18 cellular contexts compared by ENCODE assay signal in the genomic region with DNA sequence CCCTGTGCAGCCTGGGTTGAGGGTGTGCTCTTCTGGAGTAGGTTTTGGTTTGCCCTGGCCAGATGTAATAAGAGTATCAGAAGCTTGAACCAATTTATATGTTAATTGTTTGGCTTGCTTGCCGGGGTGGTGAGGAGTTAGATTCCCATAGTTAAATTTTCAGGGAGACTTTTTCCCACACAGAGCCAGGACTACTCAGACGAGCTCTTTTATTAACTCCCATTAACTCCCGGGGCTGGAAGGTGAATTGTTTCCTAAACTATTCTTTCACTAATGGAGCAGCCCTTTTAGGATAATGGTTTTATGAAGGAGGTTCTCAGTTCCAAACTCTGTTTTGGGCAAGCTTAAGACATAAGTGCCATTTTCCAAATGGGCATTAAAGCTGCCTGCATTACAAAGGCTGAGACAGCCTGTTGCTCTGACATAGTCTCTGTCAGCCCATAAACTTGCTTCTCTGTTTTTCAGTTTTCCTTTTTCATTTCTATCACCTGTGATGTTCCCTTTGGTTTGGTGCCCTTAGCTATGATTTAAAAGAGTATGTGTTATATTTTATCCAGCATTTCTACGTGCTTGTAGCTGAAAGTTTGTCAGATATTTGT.
"Had no signal": no experiment of that assay in that cellular context is flagged by ENCODE, and none has a peak within 500 bp of the region (broad histone marks: within the 10 kb centered on the region; RNA-seq: fewer than 3 reads in every experiment).

No MANE protein-coding gene starts in this region.

- FAIRE-seq: urothelium cell line had no signal

- DNase-seq: activated CD4-positive, alpha-beta T cell treated with anti-CD3 and anti-CD28 coated beads, Interleukin-2, amount 10 ng/mL, durations not matched to agents 7 days and 5 days; activated CD4-positive, CD25-positive, alpha-beta regulatory T cell; activated CD8-positive, alpha-beta T cell treated with anti-CD3 and anti-CD28 coated beads, Interleukin-2, amount 10 ng/mL, durations not matched to agents 7 days and 5 days; activated naive CD4-positive, alpha-beta T cell treated with Interleukin-2 at 50 U/mL for 16 hours; activated naive CD8-positive, alpha-beta T cell treated with anti-CD3 and anti-CD28 coated beads, Interleukin-2, amount 10 ng/mL, durations not matched to agents 7 days and 5 days; activated T-cell treated with anti-CD3 and anti-CD28 coated beads, Interleukin-2, amount 50 U/mL, for 24 hours; amygdala; body of pancreas; effector memory CD8-positive, alpha-beta T cell; kidney glomerular epithelial cell; left ventricle myocardium superior; T-helper 9 cell had no signal

- H3K9me3 ChIP-seq: body of pancreas, prostate gland, right atrium auricular region, tibial nerve had no signal

- H3K4me3 ChIP-seq: body of pancreas, prostate gland, right atrium auricular region, tibial nerve had no signal

- H3K4me3 Mint-ChIP-seq: activated CD4-positive, alpha-beta T cell treated with anti-CD3 and anti-CD28 coated beads, Interleukin-2, amount 10 ng/mL, durations not matched to agents 7 days and 5 days; activated CD8-positive, alpha-beta T cell treated with anti-CD3 and anti-CD28 coated beads, Interleukin-2, amount 10 ng/mL, durations not matched to agents 7 days and 5 days; activated naive CD8-positive, alpha-beta T cell treated with anti-CD3 and anti-CD28 coated beads, Interleukin-2, amount 10 ng/mL, durations not matched to agents 7 days and 5 days; activated T-cell treated with anti-CD3 and anti-CD28 coated beads, Interleukin-2, amount 50 U/mL, for 24 hours; effector memory CD8-positive, alpha-beta T cell; stimulated activated naive CD8-positive, alpha-beta T cell treated with anti-CD3 and anti-CD28 coated beads, Interleukin-15, Interleukin-2, amounts not matched to agents 100 ng/mL and 50 ng/mL, for 24 hours had no signal

- H3K27ac Mint-ChIP-seq: activated CD4-positive, alpha-beta T cell treated with anti-CD3 and anti-CD28 coated beads, Interleukin-2, amount 10 ng/mL, durations not matched to agents 7 days and 5 days; activated CD8-positive, alpha-beta T cell treated with anti-CD3 and anti-CD28 coated beads, Interleukin-2, amount 10 ng/mL, durations not matched to agents 7 days and 5 days; activated naive CD8-positive, alpha-beta T cell treated with anti-CD3 and anti-CD28 coated beads, Interleukin-2, amount 10 ng/mL, durations not matched to agents 7 days and 5 days; activated T-cell treated with anti-CD3 and anti-CD28 coated beads, Interleukin-2, amount 50 U/mL, for 24 hours; activated T-helper 2 cell treated with anti-CD3 and anti-CD28 coated beads, Interferon-gamma antibody, Interleukin-2, Interleukin-4, amounts not matched to agents 10 μg/mL and 5 μg/mL and 100 μg/mL, durations not matched to agents 14 hours and 24 hours and 36 hours; effector memory CD8-positive, alpha-beta T cell; stimulated activated naive CD8-positive, alpha-beta T cell treated with anti-CD3 and anti-CD28 coated beads, Interleukin-15, Interleukin-2, amounts not matched to agents 100 ng/mL and 50 ng/mL, for 24 hours had no signal

- H3K4me1 Mint-ChIP-seq: activated naive CD8-positive, alpha-beta T cell treated with anti-CD3 and anti-CD28 coated beads, Interleukin-2, amount 10 ng/mL, durations not matched to agents 7 days and 5 days had no signal

- H3K36me3 ChIP-seq: prostate gland, right atrium auricular region, tibial nerve had no signal

- H3K27ac ChIP-seq: body of pancreas, prostate gland, right atrium auricular region, tibial nerve had no signal

- H3K36me3 Mint-ChIP-seq: activated naive CD8-positive, alpha-beta T cell treated with anti-CD3 and anti-CD28 coated beads, Interleukin-2, amount 10 ng/mL, durations not matched to agents 7 days and 5 days had no signal

- H3K4me1 ChIP-seq: body of pancreas, prostate gland, right atrium auricular region had no signal

- H3K27me3 ChIP-seq: body of pancreas, right atrium auricular region, tibial nerve had no signal

- ATAC-seq: activated CD8-positive, alpha-beta T cell treated with anti-CD3 and anti-CD28 coated beads, Interleukin-2, amount 10 ng/mL, durations not matched to agents 7 days and 5 days; body of pancreas; effector memory CD8-positive, alpha-beta T cell; left ventricle myocardium superior had no signal

- H3K9me3 Mint-ChIP-seq: activated CD4-positive, alpha-beta T cell treated with anti-CD3 and anti-CD28 coated beads, Interleukin-2, amount 10 ng/mL, durations not matched to agents 7 days and 5 days; activated naive CD8-positive, alpha-beta T cell treated with anti-CD3 and anti-CD28 coated beads, Interleukin-2, amount 10 ng/mL, durations not matched to agents 7 days and 5 days; activated T-cell treated with anti-CD3 and anti-CD28 coated beads, Interleukin-2, amount 50 U/mL, for 24 hours; activated T-helper 2 cell treated with anti-CD3 and anti-CD28 coated beads, Interferon-gamma antibody, Interleukin-2, Interleukin-4, amounts not matched to agents 10 μg/mL and 5 μg/mL and 100 μg/mL, durations not matched to agents 14 hours and 24 hours and 36 hours; effector memory CD8-positive, alpha-beta T cell; stimulated activated naive CD8-positive, alpha-beta T cell treated with anti-CD3 and anti-CD28 coated beads, Interleukin-15, Interleukin-2, amounts not matched to agents 100 ng/mL and 50 ng/mL, for 24 hours had no signal
